Comparison of ENCODE assay signal across 8 cellular contexts in the genomic region with DNA sequence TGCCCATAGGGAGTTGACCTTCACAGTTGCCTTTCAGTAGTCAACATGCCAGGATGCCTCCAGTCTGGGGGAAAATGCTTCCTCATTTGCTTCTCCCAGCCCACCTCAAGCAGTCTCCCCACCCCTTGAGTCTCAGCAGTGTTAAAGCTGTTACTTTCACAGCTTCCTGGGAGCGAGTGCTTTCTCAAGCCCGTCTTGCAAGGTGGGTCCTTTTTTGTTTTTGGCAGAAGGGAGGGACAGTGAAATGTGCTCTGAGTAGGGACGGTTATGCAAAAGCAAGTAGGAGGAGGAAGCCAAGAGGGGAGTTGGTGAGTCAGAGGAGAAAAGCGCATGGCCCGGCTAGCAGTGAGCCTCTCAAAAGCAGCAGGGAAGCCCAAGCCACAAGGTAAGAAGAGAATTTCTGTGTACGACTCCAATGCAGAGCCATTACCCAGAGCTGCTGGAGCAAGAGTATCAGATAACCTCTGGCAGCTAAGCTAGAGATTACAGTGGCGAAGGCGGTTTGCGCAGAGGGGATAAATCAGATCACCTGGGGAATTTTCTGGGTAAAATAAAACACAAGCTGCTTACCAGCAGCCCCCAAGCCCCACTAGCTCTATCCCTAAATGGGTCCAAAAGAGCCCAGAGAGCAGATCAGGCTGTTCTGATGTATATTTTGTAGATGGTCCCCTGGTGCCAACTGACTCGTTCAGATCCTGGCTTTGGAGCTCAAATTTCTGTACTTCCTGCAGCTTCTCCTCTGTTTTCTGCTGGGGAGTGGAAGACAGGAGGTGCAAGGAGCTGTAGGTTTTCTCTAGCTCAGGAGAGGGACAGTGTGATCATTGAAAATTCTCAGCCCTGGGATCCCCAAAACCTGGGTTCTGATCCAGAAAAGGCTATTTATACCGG. TPM values are rescaled to one million over a fixed set of nuclear protein-coding genes. Genes with fewer than 3 reads are reported as not detected.
DNase-seq lines count a peak whose midpoint lies in the region; ATAC-seq and TF ChIP-seq lines count a peak whose summit lies in the region.

A gene (plus strand): TSS at position 316 of the 888 bp plus-strand sequence. CDS start 10,252 bp downstream, outside the sequence.

- H3K4me1 ChIP-seq in iPS-15b (ENCODE audit: control insufficient read depth, insufficient read depth, low read length) (peaks cover 14% of the 10 kb centered on the region), PC-3 (ENCODE audit: insufficient read depth, low read length) (no peaks in the 10 kb centered on the region)

- peak; percentile 77 for ATAC-seq in HG02870 (IDR thresholded peaks at IDR 0.05; ENCODE audit: unreplicated experiment)
- ATAC-seq in PC-3 = no peak
- ATAC-seq in GM18909 (IDR thresholded peaks at IDR 0.05; ENCODE audit: poor library complexity, unreplicated experiment) = no peak

- H3K36me3 ChIP-seq in iPS-15b (ENCODE audit: control insufficient read depth, insufficient read depth, low read length) = no peaks in the 10 kb centered on the region
- no peaks in the 10 kb centered on the region for H3K36me3 ChIP-seq in PC-3 (ENCODE audit: low read depth, low read length)

- TF ChIP-seq CTCF in PC-3 (conservative IDR thresholded peaks at IDR 0.05; ENCODE audit: low read depth, low read length) = no peak

- DNase-seq in ACHN (peak; percentile 59), SIG-M5 (lab: John Stamatoyannopoulos, UW) (peak; percentile 34), nucleus accumbens (lab: John Stamatoyannopoulos, UW) (no peak), PC-3 (no peak)
- DNase-seq in activated naive CD4-positive, alpha-beta T cell treated with anti-CD3 and anti-CD28 coated beads, Interleukin-2, amount 50 U/mL, for 16 hours = no peak

- peak within 1 kb of the TSS; percentile 90 for H3K9ac ChIP-seq in iPS-15b (ENCODE audit: low read depth, low read length)
- no peak within 1 kb of the TSS for H3K9ac ChIP-seq in PC-3 (ENCODE audit: low read length)

- H3K4me3 ChIP-seq in iPS-15b (ENCODE audit: low read depth, low read length) (peak within 1 kb of the TSS; percentile 59), PC-3 (ENCODE audit: low read length) (no peak within 1 kb of the TSS)

- POLR2A ChIA-PET in PC-3 (lab: Charles Lee; ENCODE audit: unreplicated experiment) = no interaction called here

- no peaks in the 10 kb centered on the region for H4K20me1 ChIP-seq in PC-3 (ENCODE audit: low read length)

- H3K9me2 ChIP-seq in PC-3 (replicated peaks; ENCODE audit: low read length) = no peaks in the 10 kb centered on the region

- in situ Hi-C loops in ACHN (cut with HindIII; ENCODE audit: low pct_ligation_motif_present, low pct_unique_long_range_greater_than_20kb, low sequenced_read_pairs) = no loop called here

- H3K4me2 ChIP-seq in PC-3 (ENCODE audit: low read length) = no peak within 1 kb of the TSS

- BruUV-seq in PC-3 (replicated peaks; lab: Mats Ljungman, UMichigan) = no TSS peak

- H3K27me3 ChIP-seq in iPS-15b (ENCODE audit: control insufficient read depth, insufficient read depth, low read length) = no peaks in the 10 kb centered on the region
- peaks cover 42% of the 10 kb centered on the region for H3K27me3 ChIP-seq in PC-3 (ENCODE audit: low read length)

- H3F3A ChIP-seq in PC-3 (ENCODE audit: low read length, unreplicated experiment) = no peaks in the 10 kb centered on the region

- H3K9me3 ChIP-seq in iPS-15b (ENCODE audit: control insufficient read depth, insufficient read depth, low read length) = no peaks in the 10 kb centered on the region
- no peaks in the 10 kb centered on the region for H3K9me3 ChIP-seq in PC-3 (ENCODE audit: low read length)

- CTCF ChIA-PET in PC-3 (lab: Charles Lee) = no interaction called here

- H3K27ac ChIP-seq in PC-3 (ENCODE audit: low read length) = no peak within 1 kb of the TSS

- H3K79me2 ChIP-seq in PC-3 (ENCODE audit: low read length) = no peaks in the 10 kb centered on the region

- intact Hi-C loops in PC-3 (cut with micrococcal nuclease) = no loop called here

- no peak within 1 kb of the TSS for H2AFZ ChIP-seq in PC-3 (ENCODE audit: low read length)

RNA-seq across cellular contexts. Expression of the gene that starts here (rescaled TPM):
- not detected in 2 replicates for total RNA-seq in PC-3 (2014; rRNA removed)

Comparison
In these comparisons a context has a peak if more than half of its experiments do, and no peak if none do; other contexts are left out.
1. DNase-seq: peak in ACHN (single experiment) and SIG-M5 (single experiment); none in activated naive CD4-positive, alpha-beta T cell treated with anti-CD3 and anti-CD28 coated beads, Interleukin-2, amount 50 U/mL, for 16 hours (single experiment), nucleus accumbens (0 of 56) and PC-3 (single experiment).